ENCODE assay signal across 1 cellular context in the genomic region with DNA sequence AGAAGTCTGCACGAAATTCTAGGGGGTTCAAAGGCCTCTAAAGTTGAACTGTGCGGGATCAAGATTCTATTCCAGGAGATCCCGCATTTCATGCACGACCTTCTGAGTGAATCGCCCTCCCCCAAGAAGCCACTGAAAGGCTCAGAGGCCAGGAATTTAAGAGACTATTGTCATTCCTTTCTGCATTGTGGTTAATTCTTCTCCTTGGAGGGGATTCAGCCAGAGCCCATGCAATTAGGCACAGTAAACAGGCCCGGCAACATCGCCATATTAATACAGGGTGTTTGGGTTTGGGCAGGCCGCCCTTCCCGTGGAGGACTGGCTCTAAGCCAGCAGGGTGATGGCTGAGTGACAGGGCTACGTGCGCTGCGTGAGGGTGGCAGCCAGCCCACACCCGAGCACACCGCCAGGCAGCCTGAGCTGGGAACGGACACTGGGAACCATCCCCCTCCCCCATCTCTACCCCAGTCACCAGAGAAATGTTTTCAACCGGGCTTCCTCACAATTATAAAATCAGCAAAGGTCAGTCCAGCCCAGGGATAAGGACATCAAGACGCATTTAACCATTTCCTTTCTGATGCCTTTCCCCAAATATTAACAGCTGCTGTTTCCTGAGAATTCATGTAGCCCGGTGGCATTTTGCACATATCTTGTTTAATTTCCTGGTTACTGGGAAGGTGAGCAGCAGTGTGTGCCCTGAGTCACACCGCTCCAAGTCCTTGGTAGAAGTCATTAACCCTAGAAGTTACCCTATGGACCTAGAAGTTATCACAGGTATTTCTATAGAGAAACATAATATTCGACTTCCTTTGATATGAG.
TF ChIP-seq lines count a peak whose summit lies in the region.

No MANE protein-coding gene starts in this region.

TF ChIP-seq in HepG2, 621 proteins besides CTCF, POLR2A, EP300 and RAD21 (continued from another document and continues in another):
- TF ChIP-seq, protein P1, sequence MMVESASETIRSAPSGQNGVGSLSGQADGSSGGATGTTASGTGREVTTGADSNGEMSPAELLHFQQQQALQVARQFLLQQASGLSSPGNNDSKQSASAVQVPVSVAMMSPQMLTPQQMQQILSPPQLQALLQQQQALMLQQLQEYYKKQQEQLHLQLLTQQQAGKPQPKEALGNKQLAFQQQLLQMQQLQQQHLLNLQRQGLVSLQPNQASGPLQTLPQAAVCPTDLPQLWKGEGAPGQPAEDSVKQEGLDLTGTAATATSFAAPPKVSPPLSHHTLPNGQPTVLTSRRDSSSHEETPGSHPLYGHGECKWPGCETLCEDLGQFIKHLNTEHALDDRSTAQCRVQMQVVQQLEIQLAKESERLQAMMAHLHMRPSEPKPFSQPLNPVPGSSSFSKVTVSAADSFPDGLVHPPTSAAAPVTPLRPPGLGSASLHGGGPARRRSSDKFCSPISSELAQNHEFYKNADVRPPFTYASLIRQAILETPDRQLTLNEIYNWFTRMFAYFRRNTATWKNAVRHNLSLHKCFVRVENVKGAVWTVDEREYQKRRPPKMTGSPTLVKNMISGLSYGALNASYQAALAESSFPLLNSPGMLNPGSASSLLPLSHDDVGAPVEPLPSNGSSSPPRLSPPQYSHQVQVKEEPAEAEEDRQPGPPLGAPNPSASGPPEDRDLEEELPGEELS (CRISPR knock-in tag; IDR thresholded peaks at IDR 0.05) = peak; percentile 24; the same call in 1 of the 2 replicates
- TF ChIP-seq MAFG (CRISPR knock-in tag; IDR thresholded peaks at IDR 0.05) (no peak), TBX2 (CRISPR knock-in tag; IDR thresholded peaks at IDR 0.05; ENCODE audit: borderline replicate concordance) (peak; percentile 42; the same call in 1 of the 2 replicates), GATAD1 (CRISPR knock-in tag; IDR thresholded peaks at IDR 0.05) (no peak), HOXA3 (CRISPR knock-in tag; IDR thresholded peaks at IDR 0.05) (peak; percentile 68; the same call in 1 of the 2 replicates), ZNF205 (CRISPR knock-in tag; IDR thresholded peaks at IDR 0.05) (no peak), NR3C1 (CRISPR knock-in tag; IDR thresholded peaks at IDR 0.05) (no peak), MIXL1 (CRISPR knock-in tag; IDR thresholded peaks at IDR 0.05) (peak; percentile 31; the same call in 1 of the 2 replicates), FOXP1 (IDR thresholded peaks at IDR 0.05) (no peak), FOXP1 (CRISPR knock-in tag; IDR thresholded peaks at IDR 0.05) (peak; percentile 39; the same call in 1 of the 2 replicates), XRCC5 (optimal IDR thresholded peaks at IDR 0.05; ENCODE audit: low read length) (peak; percentile 48), IRX3 (CRISPR knock-in tag; IDR thresholded peaks at IDR 0.05; ENCODE audit: borderline replicate concordance, low read depth) (no peak), SRSF1 (optimal IDR thresholded peaks at IDR 0.05; ENCODE audit: low read depth, low read length) (no peak), NR2F1 (CRISPR knock-in tag; IDR thresholded peaks at IDR 0.05) (no peak), ZNF782 (CRISPR knock-in tag; IDR thresholded peaks at IDR 0.05; ENCODE audit: borderline replicate concordance) (no peak), TP53 (CRISPR knock-in tag; conservative IDR thresholded peaks at IDR 0.05) (no peak)
- TF ChIP-seq, protein P2, sequence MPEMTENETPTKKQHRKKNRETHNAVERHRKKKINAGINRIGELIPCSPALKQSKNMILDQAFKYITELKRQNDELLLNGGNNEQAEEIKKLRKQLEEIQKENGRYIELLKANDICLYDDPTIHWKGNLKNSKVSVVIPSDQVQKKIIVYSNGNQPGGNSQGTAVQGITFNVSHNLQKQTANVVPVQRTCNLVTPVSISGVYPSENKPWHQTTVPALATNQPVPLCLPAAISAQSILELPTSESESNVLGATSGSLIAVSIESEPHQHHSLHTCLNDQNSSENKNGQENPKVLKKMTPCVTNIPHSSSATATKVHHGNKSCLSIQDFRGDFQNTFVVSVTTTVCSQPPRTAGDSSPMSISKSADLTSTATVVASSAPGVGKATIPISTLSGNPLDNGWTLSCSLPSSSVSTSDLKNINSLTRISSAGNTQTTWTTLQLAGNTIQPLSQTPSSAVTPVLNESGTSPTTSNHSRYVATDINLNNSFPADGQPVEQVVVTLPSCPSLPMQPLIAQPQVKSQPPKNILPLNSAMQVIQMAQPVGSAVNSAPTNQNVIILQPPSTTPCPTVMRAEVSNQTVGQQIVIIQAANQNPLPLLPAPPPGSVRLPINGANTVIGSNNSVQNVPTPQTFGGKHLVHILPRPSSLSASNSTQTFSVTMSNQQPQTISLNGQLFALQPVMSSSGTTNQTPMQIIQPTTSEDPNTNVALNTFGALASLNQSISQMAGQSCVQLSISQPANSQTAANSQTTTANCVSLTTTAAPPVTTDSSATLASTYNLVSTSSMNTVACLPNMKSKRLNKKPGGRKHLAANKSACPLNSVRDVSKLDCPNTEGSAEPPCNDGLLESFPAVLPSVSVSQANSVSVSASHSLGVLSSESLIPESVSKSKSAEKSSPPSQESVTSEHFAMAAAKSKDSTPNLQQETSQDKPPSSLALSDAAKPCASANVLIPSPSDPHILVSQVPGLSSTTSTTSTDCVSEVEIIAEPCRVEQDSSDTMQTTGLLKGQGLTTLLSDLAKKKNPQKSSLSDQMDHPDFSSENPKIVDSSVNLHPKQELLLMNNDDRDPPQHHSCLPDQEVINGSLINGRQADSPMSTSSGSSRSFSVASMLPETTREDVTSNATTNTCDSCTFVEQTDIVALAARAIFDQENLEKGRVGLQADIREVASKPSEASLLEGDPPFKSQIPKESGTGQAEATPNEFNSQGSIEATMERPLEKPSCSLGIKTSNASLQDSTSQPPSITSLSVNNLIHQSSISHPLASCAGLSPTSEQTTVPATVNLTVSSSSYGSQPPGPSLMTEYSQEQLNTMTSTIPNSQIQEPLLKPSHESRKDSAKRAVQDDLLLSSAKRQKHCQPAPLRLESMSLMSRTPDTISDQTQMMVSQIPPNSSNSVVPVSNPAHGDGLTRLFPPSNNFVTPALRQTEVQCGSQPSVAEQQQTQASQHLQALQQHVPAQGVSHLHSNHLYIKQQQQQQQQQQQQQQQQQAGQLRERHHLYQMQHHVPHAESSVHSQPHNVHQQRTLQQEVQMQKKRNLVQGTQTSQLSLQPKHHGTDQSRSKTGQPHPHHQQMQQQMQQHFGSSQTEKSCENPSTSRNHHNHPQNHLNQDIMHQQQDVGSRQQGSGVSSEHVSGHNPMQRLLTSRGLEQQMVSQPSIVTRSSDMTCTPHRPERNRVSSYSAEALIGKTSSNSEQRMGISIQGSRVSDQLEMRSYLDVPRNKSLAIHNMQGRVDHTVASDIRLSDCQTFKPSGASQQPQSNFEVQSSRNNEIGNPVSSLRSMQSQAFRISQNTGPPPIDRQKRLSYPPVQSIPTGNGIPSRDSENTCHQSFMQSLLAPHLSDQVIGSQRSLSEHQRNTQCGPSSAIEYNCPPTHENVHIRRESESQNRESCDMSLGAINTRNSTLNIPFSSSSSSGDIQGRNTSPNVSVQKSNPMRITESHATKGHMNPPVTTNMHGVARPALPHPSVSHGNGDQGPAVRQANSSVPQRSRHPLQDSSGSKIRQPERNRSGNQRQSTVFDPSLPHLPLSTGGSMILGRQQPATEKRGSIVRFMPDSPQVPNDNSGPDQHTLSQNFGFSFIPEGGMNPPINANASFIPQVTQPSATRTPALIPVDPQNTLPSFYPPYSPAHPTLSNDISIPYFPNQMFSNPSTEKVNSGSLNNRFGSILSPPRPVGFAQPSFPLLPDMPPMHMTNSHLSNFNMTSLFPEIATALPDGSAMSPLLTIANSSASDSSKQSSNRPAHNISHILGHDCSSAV (CRISPR knock-in tag; IDR thresholded peaks at IDR 0.05; ENCODE audit: borderline replicate concordance) = no peak
- TF ChIP-seq, protein P3, sequence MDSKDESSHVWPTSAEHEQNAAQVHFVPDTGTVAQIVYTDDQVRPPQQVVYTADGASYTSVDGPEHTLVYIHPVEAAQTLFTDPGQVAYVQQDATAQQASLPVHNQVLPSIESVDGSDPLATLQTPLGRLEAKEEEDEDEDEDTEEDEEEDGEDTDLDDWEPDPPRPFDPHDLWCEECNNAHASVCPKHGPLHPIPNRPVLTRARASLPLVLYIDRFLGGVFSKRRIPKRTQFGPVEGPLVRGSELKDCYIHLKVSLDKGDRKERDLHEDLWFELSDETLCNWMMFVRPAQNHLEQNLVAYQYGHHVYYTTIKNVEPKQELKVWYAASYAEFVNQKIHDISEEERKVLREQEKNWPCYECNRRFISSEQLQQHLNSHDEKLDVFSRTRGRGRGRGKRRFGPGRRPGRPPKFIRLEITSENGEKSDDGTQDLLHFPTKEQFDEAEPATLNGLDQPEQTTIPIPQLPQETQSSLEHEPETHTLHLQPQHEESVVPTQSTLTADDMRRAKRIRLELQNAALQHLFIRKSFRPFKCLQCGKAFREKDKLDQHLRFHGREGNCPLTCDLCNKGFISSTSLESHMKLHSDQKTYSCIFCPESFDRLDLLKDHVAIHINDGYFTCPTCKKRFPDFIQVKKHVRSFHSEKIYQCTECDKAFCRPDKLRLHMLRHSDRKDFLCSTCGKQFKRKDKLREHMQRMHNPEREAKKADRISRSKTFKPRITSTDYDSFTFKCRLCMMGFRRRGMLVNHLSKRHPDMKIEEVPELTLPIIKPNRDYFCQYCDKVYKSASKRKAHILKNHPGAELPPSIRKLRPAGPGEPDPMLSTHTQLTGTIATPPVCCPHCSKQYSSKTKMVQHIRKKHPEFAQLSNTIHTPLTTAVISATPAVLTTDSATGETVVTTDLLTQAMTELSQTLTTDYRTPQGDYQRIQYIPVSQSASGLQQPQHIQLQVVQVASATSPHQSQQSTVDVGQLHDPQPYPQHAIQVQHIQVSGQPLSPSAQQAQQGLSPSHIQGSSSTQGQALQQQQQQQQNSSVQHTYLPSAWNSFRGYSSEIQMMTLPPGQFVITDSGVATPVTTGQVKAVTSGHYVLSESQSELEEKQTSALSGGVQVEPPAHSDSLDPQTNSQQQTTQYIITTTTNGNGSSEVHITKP (CRISPR knock-in tag; IDR thresholded peaks at IDR 0.05; ENCODE audit: low read depth) = no peak
- TF ChIP-seq, protein P4, sequence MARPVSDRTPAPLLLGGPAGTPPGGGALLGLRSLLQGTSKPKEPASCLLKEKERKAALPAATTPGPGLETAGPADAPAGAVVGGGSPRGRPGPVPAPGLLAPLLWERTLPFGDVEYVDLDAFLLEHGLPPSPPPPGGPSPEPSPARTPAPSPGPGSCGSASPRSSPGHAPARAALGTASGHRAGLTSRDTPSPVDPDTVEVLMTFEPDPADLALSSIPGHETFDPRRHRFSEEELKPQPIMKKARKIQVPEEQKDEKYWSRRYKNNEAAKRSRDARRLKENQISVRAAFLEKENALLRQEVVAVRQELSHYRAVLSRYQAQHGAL (CRISPR knock-in tag; IDR thresholded peaks at IDR 0.05; ENCODE audit: not compliant biosample characterization) = no peak
- TF ChIP-seq, protein P5, sequence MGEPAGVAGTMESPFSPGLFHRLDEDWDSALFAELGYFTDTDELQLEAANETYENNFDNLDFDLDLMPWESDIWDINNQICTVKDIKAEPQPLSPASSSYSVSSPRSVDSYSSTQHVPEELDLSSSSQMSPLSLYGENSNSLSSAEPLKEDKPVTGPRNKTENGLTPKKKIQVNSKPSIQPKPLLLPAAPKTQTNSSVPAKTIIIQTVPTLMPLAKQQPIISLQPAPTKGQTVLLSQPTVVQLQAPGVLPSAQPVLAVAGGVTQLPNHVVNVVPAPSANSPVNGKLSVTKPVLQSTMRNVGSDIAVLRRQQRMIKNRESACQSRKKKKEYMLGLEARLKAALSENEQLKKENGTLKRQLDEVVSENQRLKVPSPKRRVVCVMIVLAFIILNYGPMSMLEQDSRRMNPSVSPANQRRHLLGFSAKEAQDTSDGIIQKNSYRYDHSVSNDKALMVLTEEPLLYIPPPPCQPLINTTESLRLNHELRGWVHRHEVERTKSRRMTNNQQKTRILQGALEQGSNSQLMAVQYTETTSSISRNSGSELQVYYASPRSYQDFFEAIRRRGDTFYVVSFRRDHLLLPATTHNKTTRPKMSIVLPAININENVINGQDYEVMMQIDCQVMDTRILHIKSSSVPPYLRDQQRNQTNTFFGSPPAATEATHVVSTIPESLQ (CRISPR knock-in tag; conservative IDR thresholded peaks at IDR 0.05) = no peak
- TF ChIP-seq, protein P6, sequence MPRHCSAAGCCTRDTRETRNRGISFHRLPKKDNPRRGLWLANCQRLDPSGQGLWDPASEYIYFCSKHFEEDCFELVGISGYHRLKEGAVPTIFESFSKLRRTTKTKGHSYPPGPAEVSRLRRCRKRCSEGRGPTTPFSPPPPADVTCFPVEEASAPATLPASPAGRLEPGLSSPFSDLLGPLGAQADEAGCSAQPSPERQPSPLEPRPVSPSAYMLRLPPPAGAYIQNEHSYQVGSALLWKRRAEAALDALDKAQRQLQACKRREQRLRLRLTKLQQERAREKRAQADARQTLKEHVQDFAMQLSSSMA (CRISPR knock-in tag; IDR thresholded peaks at IDR 0.05) = no peak
- TF ChIP-seq, protein P7, sequence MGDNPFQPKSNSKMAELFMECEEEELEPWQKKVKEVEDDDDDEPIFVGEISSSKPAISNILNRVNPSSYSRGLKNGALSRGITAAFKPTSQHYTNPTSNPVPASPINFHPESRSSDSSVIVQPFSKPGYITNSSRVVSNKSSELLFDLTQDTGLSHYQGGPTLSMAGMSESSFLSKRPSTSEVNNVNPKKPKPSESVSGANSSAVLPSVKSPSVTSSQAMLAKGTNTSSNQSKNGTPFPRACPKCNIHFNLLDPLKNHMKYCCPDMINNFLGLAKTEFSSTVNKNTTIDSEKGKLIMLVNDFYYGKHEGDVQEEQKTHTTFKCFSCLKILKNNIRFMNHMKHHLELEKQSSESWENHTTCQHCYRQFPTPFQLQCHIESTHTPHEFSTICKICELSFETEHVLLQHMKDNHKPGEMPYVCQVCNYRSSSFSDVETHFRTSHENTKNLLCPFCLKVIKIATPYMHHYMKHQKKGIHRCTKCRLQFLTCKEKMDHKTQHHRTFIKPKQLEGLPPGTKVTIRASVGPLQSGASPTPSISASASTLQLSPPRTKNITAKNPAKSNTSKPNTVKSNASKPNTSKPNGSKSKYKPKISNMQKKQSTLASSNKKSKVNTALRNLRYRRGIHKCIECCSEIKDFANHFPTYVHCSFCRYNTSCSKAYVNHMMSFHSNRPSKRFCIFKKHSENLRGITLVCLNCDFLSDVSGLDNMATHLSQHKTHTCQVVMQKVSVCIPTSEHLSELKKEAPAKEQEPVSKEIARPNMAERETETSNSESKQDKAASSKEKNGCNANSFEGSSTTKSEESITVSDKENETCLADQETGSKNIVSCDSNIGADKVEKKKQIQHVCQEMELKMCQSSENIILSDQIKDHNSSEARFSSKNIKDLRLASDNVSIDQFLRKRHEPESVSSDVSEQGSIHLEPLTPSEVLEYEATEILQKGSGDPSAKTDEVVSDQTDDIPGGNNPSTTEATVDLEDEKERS (CRISPR knock-in tag; IDR thresholded peaks at IDR 0.05) = peak; percentile 86; the same call in 1 of the 2 replicates
- TF ChIP-seq, protein P8, sequence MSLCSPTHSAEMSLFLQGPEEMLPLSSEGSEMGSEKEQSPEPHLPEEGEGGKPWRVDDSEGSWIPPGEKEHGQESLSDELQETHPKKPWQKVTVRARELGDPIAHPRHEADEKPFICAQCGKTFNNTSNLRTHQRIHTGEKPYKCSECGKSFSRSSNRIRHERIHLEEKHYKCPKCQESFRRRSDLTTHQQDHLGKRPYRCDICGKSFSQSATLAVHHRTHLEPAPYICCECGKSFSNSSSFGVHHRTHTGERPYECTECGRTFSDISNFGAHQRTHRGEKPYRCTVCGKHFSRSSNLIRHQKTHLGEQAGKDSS (CRISPR knock-in tag; IDR thresholded peaks at IDR 0.05; ENCODE audit: borderline replicate concordance, low read depth) = 0 out of 2 replicates have a peak, but pooled peaks have one; percentile 43
